ENCODE assay signal across 8 cellular contexts in the genomic region with DNA sequence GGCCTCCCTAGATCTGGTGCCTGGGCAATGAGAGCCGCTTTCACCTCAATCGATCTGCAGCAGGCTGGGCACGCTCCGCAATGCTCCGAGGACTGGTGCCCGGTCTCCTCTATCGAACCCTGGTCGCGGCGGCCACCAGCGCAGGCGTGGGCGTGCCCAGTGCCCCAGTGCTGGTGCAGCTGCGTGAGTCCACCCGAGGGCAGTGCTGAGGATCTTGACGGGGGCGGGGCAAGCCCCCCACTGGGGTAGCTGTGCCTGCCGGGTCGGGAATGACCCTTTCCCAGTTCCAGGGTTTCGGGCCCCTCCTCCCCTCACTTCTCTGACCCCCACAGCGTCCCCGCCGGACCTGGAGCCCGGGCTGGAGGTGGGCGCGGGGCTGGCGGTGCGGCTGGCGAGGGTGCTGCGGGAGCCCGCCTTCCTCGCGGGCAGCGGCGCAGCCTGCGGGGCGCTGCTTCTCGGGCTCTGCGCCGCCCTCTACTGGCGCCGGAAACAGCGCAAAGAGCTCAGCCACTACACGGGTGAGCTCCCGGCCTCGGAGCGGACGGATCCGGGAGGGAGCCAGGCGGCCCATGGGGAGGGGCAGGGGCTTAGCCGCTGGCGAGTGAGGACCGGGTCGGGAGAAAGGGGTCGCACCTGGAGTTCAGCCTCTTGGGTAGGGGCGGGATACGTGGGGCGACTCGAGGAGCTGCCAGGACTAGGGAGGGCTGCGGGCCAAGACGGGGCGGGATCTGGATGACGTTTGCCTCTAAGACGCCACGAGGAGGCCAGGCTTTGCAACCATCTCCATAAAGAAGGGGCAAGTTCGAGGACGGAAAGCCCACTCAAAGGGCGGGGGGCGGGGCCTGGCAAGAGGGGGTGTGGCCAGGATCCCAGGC. TPM values are rescaled to one million over a fixed set of nuclear protein-coding genes. Genes with fewer than 3 reads are reported as not detected.
A peak's percentile ranks its signal among the peaks of the same experiment; 100 is the strongest.
DNase-seq lines count a peak whose midpoint lies in the region; ATAC-seq and TF ChIP-seq lines count a peak whose summit lies in the region.

No MANE protein-coding gene starts in this region.

- DNase-seq in DMS53 treated with DMSO at 0.1 percent for 48 hours (lab: John Stamatoyannopoulos, UW; ENCODE audit: unreplicated experiment), result peak; percentile 68
- peak; percentile 81 to 90 for DNase-seq in SJCRH30
- DNase-seq in activated naive CD4-positive, alpha-beta T cell (lab: John Stamatoyannopoulos, UW), result peak; percentile 52 to 77 (median 67)
- peak; percentile 85 for DNase-seq in germinal center (ENCODE audit: low spot score)
- peak; percentile 82 for DNase-seq in non-pigmented ciliary epithelial cell (ENCODE audit: low read depth)
- peak; percentile 39 to 96 (median 88) for DNase-seq in substantia nigra (lab: John Stamatoyannopoulos, UW)

- TF ChIP-seq EP300 in Ishikawa (IDR thresholded peaks at IDR 0.05; ENCODE audit: borderline replicate concordance), result no peak

- H3K4me1 ChIP-seq in SJCRH30, result no peaks in the 10 kb centered on the region

- H3K27ac ChIP-seq in SJCRH30 (peak overlapping the region; percentile 84), substantia nigra (ENCODE audit: low read depth, low read length, poor library complexity, severe bottlenecking) (peak overlapping the region; percentile 84)

- H3K36me3 ChIP-seq in SJCRH30, result no peaks in the 10 kb centered on the region

- TF ChIP-seq RAD21 in Ishikawa (IDR thresholded peaks at IDR 0.05; ENCODE audit: low read depth), result peak; percentile 29; the same call in 1 of the 2 replicates

- peak; percentile 95 for ATAC-seq in GM21619 (IDR thresholded peaks at IDR 0.05; ENCODE audit: unreplicated experiment)

- H3K27me3 ChIP-seq in SJCRH30, result no peaks in the 10 kb centered on the region

- H3K4me3 ChIP-seq in SJCRH30, result peak overlapping the region; percentile 84

- no peaks in the 10 kb centered on the region for H3K9me3 ChIP-seq in SJCRH30 (replicated peaks)

TF ChIP-seq in Ishikawa, 13 proteins besides CTCF, POLR2A, EP300 and RAD21:
- TF ChIP-seq EGR1 (IDR thresholded peaks at IDR 0.05) (peak; percentile 46; the same call in 1 of the 2 replicates), CREB1 (IDR thresholded peaks at IDR 0.05; ENCODE audit: low read depth) (0 out of 2 replicates have a peak, but pooled peaks have one; percentile 23), TAF1 (IDR thresholded peaks at IDR 0.05; ENCODE audit: low read depth) (no peak), NFIC (IDR thresholded peaks at IDR 0.05) (0 out of 2 replicates have a peak, but pooled peaks have one; percentile 25)
- TF ChIP-seq, protein P1, sequence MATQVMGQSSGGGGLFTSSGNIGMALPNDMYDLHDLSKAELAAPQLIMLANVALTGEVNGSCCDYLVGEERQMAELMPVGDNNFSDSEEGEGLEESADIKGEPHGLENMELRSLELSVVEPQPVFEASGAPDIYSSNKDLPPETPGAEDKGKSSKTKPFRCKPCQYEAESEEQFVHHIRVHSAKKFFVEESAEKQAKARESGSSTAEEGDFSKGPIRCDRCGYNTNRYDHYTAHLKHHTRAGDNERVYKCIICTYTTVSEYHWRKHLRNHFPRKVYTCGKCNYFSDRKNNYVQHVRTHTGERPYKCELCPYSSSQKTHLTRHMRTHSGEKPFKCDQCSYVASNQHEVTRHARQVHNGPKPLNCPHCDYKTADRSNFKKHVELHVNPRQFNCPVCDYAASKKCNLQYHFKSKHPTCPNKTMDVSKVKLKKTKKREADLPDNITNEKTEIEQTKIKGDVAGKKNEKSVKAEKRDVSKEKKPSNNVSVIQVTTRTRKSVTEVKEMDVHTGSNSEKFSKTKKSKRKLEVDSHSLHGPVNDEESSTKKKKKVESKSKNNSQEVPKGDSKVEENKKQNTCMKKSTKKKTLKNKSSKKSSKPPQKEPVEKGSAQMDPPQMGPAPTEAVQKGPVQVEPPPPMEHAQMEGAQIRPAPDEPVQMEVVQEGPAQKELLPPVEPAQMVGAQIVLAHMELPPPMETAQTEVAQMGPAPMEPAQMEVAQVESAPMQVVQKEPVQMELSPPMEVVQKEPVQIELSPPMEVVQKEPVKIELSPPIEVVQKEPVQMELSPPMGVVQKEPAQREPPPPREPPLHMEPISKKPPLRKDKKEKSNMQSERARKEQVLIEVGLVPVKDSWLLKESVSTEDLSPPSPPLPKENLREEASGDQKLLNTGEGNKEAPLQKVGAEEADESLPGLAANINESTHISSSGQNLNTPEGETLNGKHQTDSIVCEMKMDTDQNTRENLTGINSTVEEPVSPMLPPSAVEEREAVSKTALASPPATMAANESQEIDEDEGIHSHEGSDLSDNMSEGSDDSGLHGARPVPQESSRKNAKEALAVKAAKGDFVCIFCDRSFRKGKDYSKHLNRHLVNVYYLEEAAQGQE (IDR thresholded peaks at IDR 0.05; ENCODE audit: low read depth), result no peak

RNA-seq across cellular contexts. Expression of a gene that starts 10.9 kb away (rescaled TPM):
- total RNA-seq in SJCRH30 (2014; rRNA removed; shearing (Covaris generic)), result 5.1 and 7.0 TPM in 2 replicates

RNA-seq across cellular contexts. Expression of a gene that starts 21.5 kb away (rescaled TPM):
- total RNA-seq in SJCRH30 (2014; rRNA removed; shearing (Covaris generic)), result 0.10 and 0.22 TPM in 2 replicates

RNA-seq across cellular contexts. Expression of a gene that starts 42.9 kb away (rescaled TPM):
- total RNA-seq in SJCRH30 (2014; rRNA removed; shearing (Covaris generic)), result not detected in 2 replicates

RNA-seq across cellular contexts. Expression of a gene that starts 59.7 kb away (rescaled TPM):
- 0.05 TPM in 1 of 2 replicates, not detected in the other for total RNA-seq in SJCRH30 (2014; rRNA removed; shearing (Covaris generic))

Comparison
In these comparisons a context has a peak if more than half of its experiments do, and no peak if none do; other contexts are left out.
1. Peak in every context shown above with its lines: DNase-seq, ATAC-seq, H3K4me3 ChIP-seq and H3K27ac ChIP-seq.